1 cellular context compared by ENCODE assay signal in the genomic region with DNA sequence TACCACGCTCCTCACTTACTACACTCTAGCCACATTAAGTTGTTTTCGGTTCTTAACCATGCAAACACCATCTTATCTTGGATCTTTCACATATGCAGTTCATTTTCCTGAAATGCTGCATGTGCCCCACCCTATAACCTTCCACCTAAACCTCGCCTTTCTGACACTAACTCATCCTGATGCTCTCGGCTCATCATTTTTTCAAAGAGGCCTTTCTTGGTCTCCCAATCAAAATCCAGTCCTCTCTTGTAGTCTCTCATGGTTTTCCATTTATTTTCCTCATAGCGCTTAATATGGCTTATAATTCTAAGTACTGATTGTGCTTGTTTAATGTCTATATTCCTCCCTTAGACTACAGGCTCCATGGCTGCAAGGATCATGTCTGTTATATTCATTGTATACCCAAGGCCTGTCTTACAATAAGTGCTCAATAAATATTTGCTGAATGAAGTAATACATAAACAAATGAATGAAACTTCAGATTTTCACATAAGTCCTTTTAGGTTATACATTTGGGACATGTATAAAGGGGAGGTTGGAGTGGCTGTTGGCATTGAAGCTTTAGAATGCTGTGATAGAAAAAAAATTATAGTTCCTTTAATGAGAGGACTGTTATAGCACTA.
TF ChIP-seq lines count a peak whose summit lies in the region.

No MANE protein-coding gene starts in this region.

TF ChIP-seq in K562, 482 proteins besides CTCF, POLR2A, EP300 and RAD21 (continued from another document):
- TF ChIP-seq, protein P1, sequence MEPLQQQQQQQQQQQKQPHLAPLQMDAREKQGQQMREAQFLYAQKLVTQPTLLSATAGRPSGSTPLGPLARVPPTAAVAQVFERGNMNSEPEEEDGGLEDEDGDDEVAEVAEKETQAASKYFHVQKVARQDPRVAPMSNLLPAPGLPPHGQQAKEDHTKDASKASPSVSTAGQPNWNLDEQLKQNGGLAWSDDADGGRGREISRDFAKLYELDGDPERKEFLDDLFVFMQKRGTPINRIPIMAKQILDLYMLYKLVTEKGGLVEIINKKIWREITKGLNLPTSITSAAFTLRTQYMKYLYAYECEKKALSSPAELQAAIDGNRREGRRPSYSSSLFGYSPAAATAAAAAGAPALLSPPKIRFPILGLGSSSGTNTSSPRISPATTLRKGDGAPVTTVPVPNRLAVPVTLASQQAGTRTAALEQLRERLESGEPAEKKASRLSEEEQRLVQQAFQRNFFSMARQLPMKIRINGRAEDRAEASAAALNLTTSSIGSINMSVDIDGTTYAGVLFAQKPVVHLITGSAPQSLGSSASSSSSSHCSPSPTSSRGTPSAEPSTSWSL (CRISPR knock-in tag; IDR thresholded peaks at IDR 0.05; ENCODE audit: borderline replicate concordance), result no peak
- no peak for TF ChIP-seq ZNF23 (CRISPR knock-in tag; IDR thresholded peaks at IDR 0.05)
- TF ChIP-seq ZFP30 (CRISPR knock-in tag; IDR thresholded peaks at IDR 0.05; ENCODE audit: borderline replicate concordance), result no peak
- TF ChIP-seq, protein P2, sequence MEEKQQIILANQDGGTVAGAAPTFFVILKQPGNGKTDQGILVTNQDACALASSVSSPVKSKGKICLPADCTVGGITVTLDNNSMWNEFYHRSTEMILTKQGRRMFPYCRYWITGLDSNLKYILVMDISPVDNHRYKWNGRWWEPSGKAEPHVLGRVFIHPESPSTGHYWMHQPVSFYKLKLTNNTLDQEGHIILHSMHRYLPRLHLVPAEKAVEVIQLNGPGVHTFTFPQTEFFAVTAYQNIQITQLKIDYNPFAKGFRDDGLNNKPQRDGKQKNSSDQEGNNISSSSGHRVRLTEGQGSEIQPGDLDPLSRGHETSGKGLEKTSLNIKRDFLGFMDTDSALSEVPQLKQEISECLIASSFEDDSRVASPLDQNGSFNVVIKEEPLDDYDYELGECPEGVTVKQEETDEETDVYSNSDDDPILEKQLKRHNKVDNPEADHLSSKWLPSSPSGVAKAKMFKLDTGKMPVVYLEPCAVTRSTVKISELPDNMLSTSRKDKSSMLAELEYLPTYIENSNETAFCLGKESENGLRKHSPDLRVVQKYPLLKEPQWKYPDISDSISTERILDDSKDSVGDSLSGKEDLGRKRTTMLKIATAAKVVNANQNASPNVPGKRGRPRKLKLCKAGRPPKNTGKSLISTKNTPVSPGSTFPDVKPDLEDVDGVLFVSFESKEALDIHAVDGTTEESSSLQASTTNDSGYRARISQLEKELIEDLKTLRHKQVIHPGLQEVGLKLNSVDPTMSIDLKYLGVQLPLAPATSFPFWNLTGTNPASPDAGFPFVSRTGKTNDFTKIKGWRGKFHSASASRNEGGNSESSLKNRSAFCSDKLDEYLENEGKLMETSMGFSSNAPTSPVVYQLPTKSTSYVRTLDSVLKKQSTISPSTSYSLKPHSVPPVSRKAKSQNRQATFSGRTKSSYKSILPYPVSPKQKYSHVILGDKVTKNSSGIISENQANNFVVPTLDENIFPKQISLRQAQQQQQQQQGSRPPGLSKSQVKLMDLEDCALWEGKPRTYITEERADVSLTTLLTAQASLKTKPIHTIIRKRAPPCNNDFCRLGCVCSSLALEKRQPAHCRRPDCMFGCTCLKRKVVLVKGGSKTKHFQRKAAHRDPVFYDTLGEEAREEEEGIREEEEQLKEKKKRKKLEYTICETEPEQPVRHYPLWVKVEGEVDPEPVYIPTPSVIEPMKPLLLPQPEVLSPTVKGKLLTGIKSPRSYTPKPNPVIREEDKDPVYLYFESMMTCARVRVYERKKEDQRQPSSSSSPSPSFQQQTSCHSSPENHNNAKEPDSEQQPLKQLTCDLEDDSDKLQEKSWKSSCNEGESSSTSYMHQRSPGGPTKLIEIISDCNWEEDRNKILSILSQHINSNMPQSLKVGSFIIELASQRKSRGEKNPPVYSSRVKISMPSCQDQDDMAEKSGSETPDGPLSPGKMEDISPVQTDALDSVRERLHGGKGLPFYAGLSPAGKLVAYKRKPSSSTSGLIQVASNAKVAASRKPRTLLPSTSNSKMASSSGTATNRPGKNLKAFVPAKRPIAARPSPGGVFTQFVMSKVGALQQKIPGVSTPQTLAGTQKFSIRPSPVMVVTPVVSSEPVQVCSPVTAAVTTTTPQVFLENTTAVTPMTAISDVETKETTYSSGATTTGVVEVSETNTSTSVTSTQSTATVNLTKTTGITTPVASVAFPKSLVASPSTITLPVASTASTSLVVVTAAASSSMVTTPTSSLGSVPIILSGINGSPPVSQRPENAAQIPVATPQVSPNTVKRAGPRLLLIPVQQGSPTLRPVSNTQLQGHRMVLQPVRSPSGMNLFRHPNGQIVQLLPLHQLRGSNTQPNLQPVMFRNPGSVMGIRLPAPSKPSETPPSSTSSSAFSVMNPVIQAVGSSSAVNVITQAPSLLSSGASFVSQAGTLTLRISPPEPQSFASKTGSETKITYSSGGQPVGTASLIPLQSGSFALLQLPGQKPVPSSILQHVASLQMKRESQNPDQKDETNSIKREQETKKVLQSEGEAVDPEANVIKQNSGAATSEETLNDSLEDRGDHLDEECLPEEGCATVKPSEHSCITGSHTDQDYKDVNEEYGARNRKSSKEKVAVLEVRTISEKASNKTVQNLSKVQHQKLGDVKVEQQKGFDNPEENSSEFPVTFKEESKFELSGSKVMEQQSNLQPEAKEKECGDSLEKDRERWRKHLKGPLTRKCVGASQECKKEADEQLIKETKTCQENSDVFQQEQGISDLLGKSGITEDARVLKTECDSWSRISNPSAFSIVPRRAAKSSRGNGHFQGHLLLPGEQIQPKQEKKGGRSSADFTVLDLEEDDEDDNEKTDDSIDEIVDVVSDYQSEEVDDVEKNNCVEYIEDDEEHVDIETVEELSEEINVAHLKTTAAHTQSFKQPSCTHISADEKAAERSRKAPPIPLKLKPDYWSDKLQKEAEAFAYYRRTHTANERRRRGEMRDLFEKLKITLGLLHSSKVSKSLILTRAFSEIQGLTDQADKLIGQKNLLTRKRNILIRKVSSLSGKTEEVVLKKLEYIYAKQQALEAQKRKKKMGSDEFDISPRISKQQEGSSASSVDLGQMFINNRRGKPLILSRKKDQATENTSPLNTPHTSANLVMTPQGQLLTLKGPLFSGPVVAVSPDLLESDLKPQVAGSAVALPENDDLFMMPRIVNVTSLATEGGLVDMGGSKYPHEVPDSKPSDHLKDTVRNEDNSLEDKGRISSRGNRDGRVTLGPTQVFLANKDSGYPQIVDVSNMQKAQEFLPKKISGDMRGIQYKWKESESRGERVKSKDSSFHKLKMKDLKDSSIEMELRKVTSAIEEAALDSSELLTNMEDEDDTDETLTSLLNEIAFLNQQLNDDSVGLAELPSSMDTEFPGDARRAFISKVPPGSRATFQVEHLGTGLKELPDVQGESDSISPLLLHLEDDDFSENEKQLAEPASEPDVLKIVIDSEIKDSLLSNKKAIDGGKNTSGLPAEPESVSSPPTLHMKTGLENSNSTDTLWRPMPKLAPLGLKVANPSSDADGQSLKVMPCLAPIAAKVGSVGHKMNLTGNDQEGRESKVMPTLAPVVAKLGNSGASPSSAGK (IDR thresholded peaks at IDR 0.05), result no peak
- TF ChIP-seq, protein P3, sequence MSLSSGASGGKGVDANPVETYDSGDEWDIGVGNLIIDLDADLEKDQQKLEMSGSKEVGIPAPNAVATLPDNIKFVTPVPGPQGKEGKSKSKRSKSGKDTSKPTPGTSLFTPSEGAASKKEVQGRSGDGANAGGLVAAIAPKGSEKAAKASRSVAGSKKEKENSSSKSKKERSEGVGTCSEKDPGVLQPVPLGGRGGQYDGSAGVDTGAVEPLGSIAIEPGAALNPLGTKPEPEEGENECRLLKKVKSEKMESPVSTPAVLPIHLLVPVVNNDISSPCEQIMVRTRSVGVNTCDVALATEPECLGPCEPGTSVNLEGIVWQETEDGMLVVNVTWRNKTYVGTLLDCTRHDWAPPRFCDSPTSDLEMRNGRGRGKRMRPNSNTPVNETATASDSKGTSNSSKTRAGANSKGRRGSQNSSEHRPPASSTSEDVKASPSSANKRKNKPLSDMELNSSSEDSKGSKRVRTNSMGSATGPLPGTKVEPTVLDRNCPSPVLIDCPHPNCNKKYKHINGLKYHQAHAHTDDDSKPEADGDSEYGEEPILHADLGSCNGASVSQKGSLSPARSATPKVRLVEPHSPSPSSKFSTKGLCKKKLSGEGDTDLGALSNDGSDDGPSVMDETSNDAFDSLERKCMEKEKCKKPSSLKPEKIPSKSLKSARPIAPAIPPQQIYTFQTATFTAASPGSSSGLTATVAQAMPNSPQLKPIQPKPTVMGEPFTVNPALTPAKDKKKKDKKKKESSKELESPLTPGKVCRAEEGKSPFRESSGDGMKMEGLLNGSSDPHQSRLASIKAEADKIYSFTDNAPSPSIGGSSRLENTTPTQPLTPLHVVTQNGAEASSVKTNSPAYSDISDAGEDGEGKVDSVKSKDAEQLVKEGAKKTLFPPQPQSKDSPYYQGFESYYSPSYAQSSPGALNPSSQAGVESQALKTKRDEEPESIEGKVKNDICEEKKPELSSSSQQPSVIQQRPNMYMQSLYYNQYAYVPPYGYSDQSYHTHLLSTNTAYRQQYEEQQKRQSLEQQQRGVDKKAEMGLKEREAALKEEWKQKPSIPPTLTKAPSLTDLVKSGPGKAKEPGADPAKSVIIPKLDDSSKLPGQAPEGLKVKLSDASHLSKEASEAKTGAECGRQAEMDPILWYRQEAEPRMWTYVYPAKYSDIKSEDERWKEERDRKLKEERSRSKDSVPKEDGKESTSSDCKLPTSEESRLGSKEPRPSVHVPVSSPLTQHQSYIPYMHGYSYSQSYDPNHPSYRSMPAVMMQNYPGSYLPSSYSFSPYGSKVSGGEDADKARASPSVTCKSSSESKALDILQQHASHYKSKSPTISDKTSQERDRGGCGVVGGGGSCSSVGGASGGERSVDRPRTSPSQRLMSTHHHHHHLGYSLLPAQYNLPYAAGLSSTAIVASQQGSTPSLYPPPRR (CRISPR knock-in tag; IDR thresholded peaks at IDR 0.05; ENCODE audit: borderline replicate concordance), result 0 out of 2 replicates have a peak, but pooled peaks have one; percentile 52
- no peak for TF ChIP-seq ZNF780A (CRISPR knock-in tag; IDR thresholded peaks at IDR 0.05)
- TF ChIP-seq CEBPB (tag; IDR thresholded peaks at IDR 0.05), result no peak
- TF ChIP-seq ZNF224 (CRISPR knock-in tag; IDR thresholded peaks at IDR 0.05), result no peak
- no peak for TF ChIP-seq SLC30A9 (CRISPR knock-in tag; IDR thresholded peaks at IDR 0.05)
- no peak for TF ChIP-seq BRD4 (IDR thresholded peaks at IDR 0.05)
- TF ChIP-seq ZNF140 (CRISPR knock-in tag; IDR thresholded peaks at IDR 0.05), result no peak
- peak in 1 of 2 experiments; percentile 45; a peak in 1 of 4 replicates for TF ChIP-seq TEAD1 (CRISPR knock-in tag; IDR thresholded peaks at IDR 0.05)
- TF ChIP-seq HNRNPL (IDR thresholded peaks at IDR 0.05; ENCODE audit: low read depth, low read length), result no peak
- no peak for TF ChIP-seq HLTF (IDR thresholded peaks at IDR 0.05)
- TF ChIP-seq, protein P4, sequence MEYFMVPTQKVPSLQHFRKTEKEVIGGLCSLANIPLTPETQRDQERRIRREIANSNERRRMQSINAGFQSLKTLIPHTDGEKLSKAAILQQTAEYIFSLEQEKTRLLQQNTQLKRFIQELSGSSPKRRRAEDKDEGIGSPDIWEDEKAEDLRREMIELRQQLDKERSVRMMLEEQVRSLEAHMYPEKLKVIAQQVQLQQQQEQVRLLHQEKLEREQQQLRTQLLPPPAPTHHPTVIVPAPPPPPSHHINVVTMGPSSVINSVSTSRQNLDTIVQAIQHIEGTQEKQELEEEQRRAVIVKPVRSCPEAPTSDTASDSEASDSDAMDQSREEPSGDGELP (CRISPR knock-in tag; IDR thresholded peaks at IDR 0.05; ENCODE audit: borderline replicate concordance), result no peak
- TF ChIP-seq HCFC1 (IDR thresholded peaks at IDR 0.05; ENCODE audit: low read depth, low read length), result no peak
- TF ChIP-seq HOXB6 (CRISPR knock-in tag; IDR thresholded peaks at IDR 0.05; ENCODE audit: borderline replicate concordance), result no peak
- no peak for TF ChIP-seq ZNF41 (CRISPR knock-in tag; conservative IDR thresholded peaks at IDR 0.05)
- TF ChIP-seq ADNP (tag; IDR thresholded peaks at IDR 0.05), result no peak
TF ChIP-seq in K562: peak in this region for 32.
